ENCODE assay signal across 28 cellular contexts in the genomic region with DNA sequence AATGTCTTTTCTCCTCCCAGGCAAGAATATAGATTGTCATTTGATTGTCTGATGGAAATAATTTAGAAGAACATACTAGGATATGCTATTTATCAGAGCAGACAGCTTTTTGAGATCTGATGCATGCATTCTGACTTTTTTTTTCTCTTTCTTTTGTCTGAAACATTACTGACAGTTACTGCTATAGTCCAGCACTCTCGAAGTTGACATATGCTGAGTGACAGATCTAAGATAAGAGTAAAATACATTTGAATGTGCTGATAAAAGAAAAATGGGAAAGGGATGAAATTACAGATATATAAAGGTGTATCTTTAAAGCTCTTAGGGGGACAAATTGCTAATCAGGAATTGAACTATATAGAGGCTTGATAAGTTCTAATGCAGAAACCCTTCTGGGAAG.
"Had no signal": no experiment of that assay in that cellular context is flagged by ENCODE, and none has a peak within 500 bp of the region (broad histone marks: within the 10 kb centered on the region; RNA-seq: fewer than 3 reads in every experiment).

No MANE protein-coding gene starts in this region.

- H3K36me3 Mint-ChIP-seq: stimulated activated effector memory CD8-positive, alpha-beta T cell treated with anti-CD3 and anti-CD28 coated beads, Interleukin-12 subunit alpha, Interleukin-12 subunit beta, amount 100 ng/mL, for 72 hours; stimulated activated memory B cell treated with anti-CD40 and anti-IgM and Interleukin-4, amounts not matched to agents 10 μg/mL and 1 μg/mL and 100 μg/mL, for 72 hours; stimulated activated naive B cell treated with anti-CD40 and anti-IgM and Interleukin-4, amounts not matched to agents 10 μg/mL and 1 μg/mL and 100 μg/mL, for 72 hours; type B pancreatic cell had no signal

- H3K27me3 Mint-ChIP-seq: stimulated activated memory B cell treated with anti-CD40 and anti-IgM and Interleukin-4, amounts not matched to agents 10 μg/mL and 1 μg/mL and 100 μg/mL, for 72 hours; stimulated activated naive B cell treated with anti-CD40 and anti-IgM and Interleukin-4, amounts not matched to agents 10 μg/mL and 1 μg/mL and 100 μg/mL, for 72 hours; stimulated activated naive CD8-positive, alpha-beta T cell treated with anti-CD3 and anti-CD28 coated beads, Interleukin-15, amount 100 ng/mL, for 72 hours; stimulated activated naive CD8-positive, alpha-beta T cell treated with anti-CD3 and anti-CD28 coated beads, Interleukin-15, Interleukin-2, amounts not matched to agents 100 ng/mL and 50 ng/mL, for 24 hours; type B pancreatic cell had no signal

- H3K27ac Mint-ChIP-seq: stimulated activated effector memory CD8-positive, alpha-beta T cell treated with anti-CD3 and anti-CD28 coated beads, Interleukin-12 subunit alpha, Interleukin-12 subunit beta, amount 100 ng/mL, for 72 hours; stimulated activated memory B cell treated with anti-CD40 and anti-IgM and Interleukin-4, amounts not matched to agents 10 μg/mL and 1 μg/mL and 100 μg/mL, for 72 hours; stimulated activated naive B cell treated with anti-CD40 and anti-IgM and Interleukin-4, amounts not matched to agents 10 μg/mL and 1 μg/mL and 100 μg/mL, for 72 hours; stimulated activated naive CD8-positive, alpha-beta T cell treated with anti-CD3 and anti-CD28 coated beads, Interleukin-15, amount 100 ng/mL, for 72 hours; stimulated activated naive CD8-positive, alpha-beta T cell treated with anti-CD3 and anti-CD28 coated beads, Interleukin-15, Interleukin-2, amounts not matched to agents 100 ng/mL and 50 ng/mL, for 24 hours; type B pancreatic cell had no signal

- ATAC-seq: stimulated activated effector memory CD8-positive, alpha-beta T cell treated with anti-CD3 and anti-CD28 coated beads, Interleukin-12 subunit alpha, Interleukin-12 subunit beta, amount 100 ng/mL, for 72 hours; stimulated activated memory B cell treated with anti-CD40 and anti-IgM and Interleukin-4, amounts not matched to agents 10 μg/mL and 1 μg/mL and 100 μg/mL, for 72 hours; stimulated activated naive B cell treated with anti-CD40 and anti-IgM and Interleukin-4, amounts not matched to agents 10 μg/mL and 1 μg/mL and 100 μg/mL, for 72 hours; stimulated activated naive CD8-positive, alpha-beta T cell treated with anti-CD3 and anti-CD28 coated beads, Interleukin-15, amount 100 ng/mL, for 72 hours; stimulated activated naive CD8-positive, alpha-beta T cell treated with anti-CD3 and anti-CD28 coated beads, Interleukin-15, Interleukin-2, amounts not matched to agents 100 U/mL and 50 U/mL, for 24 hours; upper lobe of right lung had no signal

- H3K36me3 ChIP-seq: stomach, suprapubic skin, thoracic aorta, thyroid gland, tibial artery, tibial nerve, transverse colon, upper lobe of left lung, upper lobe of right lung, uterus, vagina had no signal

- H3K4me3 ChIP-seq: stomach, suprapubic skin, testis, thoracic aorta, thyroid gland, tibial artery, tibial nerve, transverse colon, upper lobe of left lung, upper lobe of right lung, uterus, vagina had no signal

- H3K27me3 ChIP-seq: stomach, suprapubic skin, testis, thyroid gland, tibial artery, tibial nerve, transverse colon, upper lobe of left lung, upper lobe of right lung, uterus, vagina had no signal

- H3K9me3 ChIP-seq: stomach, suprapubic skin, testis, thoracic aorta, thyroid gland, tibial artery, tibial nerve, transverse colon, upper lobe of left lung, upper lobe of right lung, uterus, vagina had no signal

- H3K4me3 Mint-ChIP-seq: stimulated activated effector memory CD8-positive, alpha-beta T cell treated with anti-CD3 and anti-CD28 coated beads, Interleukin-12 subunit alpha, Interleukin-12 subunit beta, amount 100 ng/mL, for 72 hours; stimulated activated memory B cell treated with anti-CD40 and anti-IgM and Interleukin-4, amounts not matched to agents 10 μg/mL and 1 μg/mL and 100 μg/mL, for 72 hours; stimulated activated naive B cell treated with anti-CD40 and anti-IgM and Interleukin-4, amounts not matched to agents 10 μg/mL and 1 μg/mL and 100 μg/mL, for 72 hours; stimulated activated naive CD8-positive, alpha-beta T cell treated with anti-CD3 and anti-CD28 coated beads, Interleukin-15, amount 100 ng/mL, for 72 hours; stimulated activated naive CD8-positive, alpha-beta T cell treated with anti-CD3 and anti-CD28 coated beads, Interleukin-15, Interleukin-2, amounts not matched to agents 100 ng/mL and 50 ng/mL, for 24 hours; type B pancreatic cell had no signal

- H3K9me3 Mint-ChIP-seq: stimulated activated memory B cell treated with anti-CD40 and anti-IgM and Interleukin-4, amounts not matched to agents 10 μg/mL and 1 μg/mL and 100 μg/mL, for 72 hours; stimulated activated naive CD8-positive, alpha-beta T cell treated with anti-CD3 and anti-CD28 coated beads, Interleukin-15, Interleukin-2, amounts not matched to agents 100 ng/mL and 50 ng/mL, for 24 hours; type B pancreatic cell had no signal

- H3K4me1 Mint-ChIP-seq: stimulated activated effector memory CD8-positive, alpha-beta T cell treated with anti-CD3 and anti-CD28 coated beads, Interleukin-12 subunit alpha, Interleukin-12 subunit beta, amount 100 ng/mL, for 72 hours; stimulated activated memory B cell treated with anti-CD40 and anti-IgM and Interleukin-4, amounts not matched to agents 10 μg/mL and 1 μg/mL and 100 μg/mL, for 72 hours; stimulated activated naive B cell treated with anti-CD40 and anti-IgM and Interleukin-4, amounts not matched to agents 10 μg/mL and 1 μg/mL and 100 μg/mL, for 72 hours; stimulated activated naive CD8-positive, alpha-beta T cell treated with anti-CD3 and anti-CD28 coated beads, Interleukin-15, amount 100 ng/mL, for 72 hours had no signal

- H3K27ac ChIP-seq: stomach, suprapubic skin, testis, thoracic aorta, thyroid gland, tibial artery, tibial nerve, transverse colon, upper lobe of left lung, upper lobe of right lung, uterus, vagina had no signal

- DNase-seq: stimulated activated CD4-positive, alpha-beta T cell treated with anti-CD3 and anti-CD28 coated beads, Interleukin-2, amount 100 ng/mL, for 48 hours; stimulated activated CD4-positive, alpha-beta T cell treated with anti-CD3 and anti-CD28 coated beads, Interleukin-4, amount 100 ng/mL, for 1 hour; stimulated activated CD4-positive, alpha-beta T cell treated with anti-CD3 and anti-CD28 coated beads, Interleukin-4, amount 100 ng/mL, for 24 hours; stimulated activated CD4-positive, alpha-beta T cell treated with anti-CD3 and anti-CD28 coated beads, Interleukin-4, amount 100 ng/mL, for 4 hours; stimulated activated CD8-positive, alpha-beta memory T cell treated with anti-CD3 and anti-CD28 coated beads, Interleukin-4, amount 100 ng/mL, for 48 hours; stimulated activated naive B cell treated with anti-CD40 and anti-IgM and Interleukin-4, amounts not matched to agents 10 μg/mL and 1 μg/mL and 100 μg/mL, for 72 hours; stimulated activated naive CD4-positive, alpha-beta T cell; stimulated activated naive CD4-positive, alpha-beta T cell treated with Interleukin-2 at 50 U/mL for 16 hours; stimulated activated naive CD8-positive, alpha-beta T cell treated with anti-CD3 and anti-CD28 coated beads, Interleukin-15, amount 100 ng/mL, for 72 hours; stimulated activated naive CD8-positive, alpha-beta T cell treated with anti-CD3 and anti-CD28 coated beads, Interleukin-15, Interleukin-2, amounts not matched to agents 100 U/mL and 50 U/mL, for 24 hours; stomach; substantia nigra; testis; thyroid gland; tibial artery; transverse colon; trophoblast cell; upper lobe of left lung; upper lobe of right lung; uterus had no signal

- H3K4me1 ChIP-seq: stomach, suprapubic skin, testis, thyroid gland, tibial artery, tibial nerve, transverse colon, upper lobe of left lung, upper lobe of right lung, uterus, vagina had no signal
